9 cellular contexts compared by ENCODE assay signal in the genomic region with DNA sequence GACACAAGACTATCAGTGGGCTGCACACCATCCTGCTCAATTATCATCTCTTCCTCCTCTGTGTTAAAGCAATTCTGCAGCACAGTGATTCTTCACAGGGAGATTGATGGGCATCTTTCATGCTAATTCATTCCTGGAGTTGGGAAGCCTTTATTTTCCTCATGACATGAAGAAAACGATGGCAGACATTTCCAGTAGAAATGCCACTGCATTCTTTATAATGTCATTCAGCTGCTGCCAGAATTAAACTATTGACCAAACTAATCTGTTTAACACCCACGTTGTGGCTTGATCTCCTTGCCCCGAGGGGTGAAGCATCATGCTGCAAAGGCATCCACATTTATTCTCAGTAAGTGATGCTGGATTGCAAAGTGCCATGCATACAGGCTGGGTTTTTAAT.
"Had no signal": no experiment of that assay in that cellular context is flagged by ENCODE, and none has a peak within 500 bp of the region (broad histone marks: within the 10 kb centered on the region; RNA-seq: fewer than 3 reads in every experiment).

No MANE protein-coding gene starts in this region.

- DNase-seq: GM23248, GOT3, H7, HFFc6, KBM-7 had no signal

- H3K36me3 ChIP-seq: HAP-1 had no signal

- ATAC-seq: HCT116, HepG2 had no signal

- H2AFZ ChIP-seq: GM23248 had no signal

- H3K27ac ChIP-seq: GM23248, HL-60 had no signal

- H3K4me3 ChIP-seq: GM23248, HAP-1 had no signal

- H3K4me1 ChIP-seq: HAP-1 had no signal

- H3K9ac ChIP-seq: GM23248 had no signal

- H3K9me3 ChIP-seq: HAP-1 had no signal
